In the genomic region with DNA sequence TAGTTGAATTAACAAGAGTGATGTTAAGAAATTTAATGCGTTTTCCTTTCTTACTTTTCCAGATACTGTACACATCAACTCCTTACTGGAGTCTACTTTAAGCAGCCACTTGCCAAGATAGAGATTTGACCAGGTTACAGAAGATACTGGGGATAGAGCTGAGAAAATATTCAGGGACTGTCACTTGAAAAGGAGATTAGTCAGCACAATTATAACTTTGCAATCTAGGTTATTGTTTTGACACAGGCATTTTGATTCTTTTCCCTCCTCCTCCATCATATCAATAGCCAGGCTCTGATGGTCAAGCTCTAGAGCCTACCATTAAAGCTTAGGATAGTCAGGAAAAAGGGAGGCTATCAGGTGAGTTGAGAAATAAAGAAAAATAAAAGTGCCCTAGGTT, we compare ENCODE assay signal across 11 cellular contexts.
"Had no signal": no experiment of that assay in that cellular context is flagged by ENCODE, and none has a peak within 500 bp of the region (broad histone marks: within the 10 kb centered on the region; RNA-seq: fewer than 3 reads in every experiment).

No MANE protein-coding gene starts in this region.

- H3K4me2 ChIP-seq: GM23338 had no signal

- H2AFZ ChIP-seq: GM23248, GM23338 had no signal

- H3K9me3 Mint-ChIP-seq: HFFc6 had no signal

- H3K4me1 ChIP-seq: HAP-1 had no signal

- H3K27ac ChIP-seq: GM23248 had no signal

- H3K9me3 ChIP-seq: HAP-1 had no signal

- H3K9ac ChIP-seq: GM23248 had no signal

- ATAC-seq: GM23338, HCT116 had no signal

- DNase-seq: GM23248, GOT3, H7, H9, HCEC 1CT, HFFc6 had no signal

- H3K4me3 ChIP-seq: GM23248, GM23338, HAP-1 had no signal

- FAIRE-seq: H1, H54 had no signal

- H3K4me3 Mint-ChIP-seq: GM23338, H9, HFFc6 had no signal

- H3K36me3 ChIP-seq: HAP-1 had no signal

- H3K27ac Mint-ChIP-seq: GM23338, H9, HFFc6 had no signal

- H3K4me1 Mint-ChIP-seq: H9 had no signal
